Comparison of ENCODE assay signal across 37 cellular contexts in the genomic region with DNA sequence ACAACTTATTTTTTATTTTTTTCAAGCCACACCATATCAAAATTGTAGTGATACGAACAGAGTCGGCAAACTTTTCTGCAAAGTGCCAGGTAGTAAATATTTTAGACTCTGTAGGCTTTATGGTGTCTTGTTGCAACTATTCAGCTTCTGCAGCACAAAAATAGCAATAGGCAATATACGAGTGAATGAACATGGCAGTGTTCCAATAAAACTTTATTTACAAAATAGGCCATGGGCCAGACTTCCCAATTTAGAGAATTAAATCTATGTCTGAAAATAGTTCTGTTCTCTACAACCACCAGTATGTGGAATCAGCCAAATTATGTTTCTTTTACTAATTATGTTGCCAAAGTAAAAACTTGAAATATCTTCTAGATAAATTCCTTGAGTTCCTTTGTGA. TPM values are rescaled to one million over a fixed set of nuclear protein-coding genes. Genes with fewer than 3 reads are reported as not detected.
"Had no signal": no experiment of that assay in that cellular context is flagged by ENCODE, and none has a peak within 500 bp of the region (broad histone marks: within the 10 kb centered on the region; RNA-seq: fewer than 3 reads in every experiment).

No MANE protein-coding gene starts in this region.

- H3K4me1 ChIP-seq: adrenal gland, breast epithelium had no signal

- H3K36me3 ChIP-seq: adrenal gland, brain microvascular endothelial cell, breast epithelium had no signal

- H3K27ac Mint-ChIP-seq: activated CD4-positive, alpha-beta memory T cell treated with anti-CD3 and anti-CD28 coated beads, Interleukin-2, amount 10 ng/mL, durations not matched to agents 7 days and 5 days; activated CD4-positive, alpha-beta T cell treated with anti-CD3 and anti-CD28 coated beads for 36 hours; activated CD4-positive, alpha-beta T cell treated with anti-CD3 and anti-CD28 coated beads, Interleukin-2, amount 10 ng/mL, durations not matched to agents 7 days and 5 days; activated CD8-positive, alpha-beta memory T cell treated with anti-CD3 and anti-CD28 coated beads, Interleukin-2, amount 10 ng/mL, durations not matched to agents 7 days and 5 days; activated CD8-positive, alpha-beta T cell treated with anti-CD3 and anti-CD28 coated beads, Interleukin-2, amount 10 ng/mL, durations not matched to agents 7 days and 5 days; activated naive CD4-positive, alpha-beta T cell treated with anti-CD3 and anti-CD28 coated beads for 36 hours; activated naive CD4-positive, alpha-beta T cell treated with anti-CD3 and anti-CD28 coated beads, Interleukin-2, amount 50 U/mL, for 72 hours; activated naive CD8-positive, alpha-beta T cell treated with anti-CD3 and anti-CD28 coated beads for 36 hours; activated T-cell treated with anti-CD3 and anti-CD28 coated beads, Interleukin-2, amount 50 U/mL, for 24 hours; T-helper 1 cell treated with Interleukin-12 subunit alpha and Interleukin-12 subunit beta and Interleukin-4 antibody, amounts not matched to agents 30 μg/mL and 1 μg/mL, for 36 hours; T-helper 2 cell treated with Interferon-gamma antibody and Interleukin-4, amounts not matched to agents 5 μg/mL and 100 μg/mL, for 36 hours had no signal

- DNase-seq: activated CD4-positive, alpha-beta memory T cell treated with anti-CD3 and anti-CD28 coated beads, Interleukin-2, amount 10 ng/mL, durations not matched to agents 7 days and 5 days; activated CD4-positive, alpha-beta T cell treated with anti-CD3 and anti-CD28 coated beads for 1 hour; activated CD4-positive, alpha-beta T cell treated with anti-CD3 and anti-CD28 coated beads for 36 hours; activated CD4-positive, alpha-beta T cell treated with anti-CD3 and anti-CD28 coated beads for 48 hours; activated CD4-positive, alpha-beta T cell treated with anti-CD3 and anti-CD28 coated beads, Interleukin-2, amount 10 ng/mL, durations not matched to agents 7 days and 5 days; activated CD4-positive, alpha-beta T cell treated with anti-CD3 and anti-CD28 coated beads, Interleukin-2, amount 50 U/mL, for 48 hours; activated CD4-positive, CD25-positive, alpha-beta regulatory T cell; activated CD8-positive, alpha-beta memory T cell treated with anti-CD3 and anti-CD28 coated beads for 24 hours; activated CD8-positive, alpha-beta memory T cell treated with anti-CD3 and anti-CD28 coated beads, Interleukin-2, amount 10 ng/mL, durations not matched to agents 7 days and 5 days; activated CD8-positive, alpha-beta memory T cell treated with anti-CD3 and anti-CD28 coated beads, Interleukin-2, amount 50 U/mL, for 48 hours; activated CD8-positive, alpha-beta T cell treated with anti-CD3 and anti-CD28 coated beads, Interleukin-2, amount 10 ng/mL, durations not matched to agents 7 days and 5 days; activated effector memory CD4-positive, alpha-beta T cell treated with anti-CD3 and anti-CD28 coated beads, Interleukin-2, amount 50 U/mL, for 16 hours; activated gamma-delta T cell treated with Interleukin-2 at 50 U/mL for 16 hours; activated naive CD4-positive, alpha-beta T cell; activated naive CD4-positive, alpha-beta T cell treated with anti-CD3 and anti-CD28 coated beads for 36 hours; activated naive CD4-positive, alpha-beta T cell treated with anti-CD3 and anti-CD28 coated beads, Interleukin-2, amount 50 U/mL, for 16 hours; activated naive CD8-positive, alpha-beta T cell treated with anti-CD3 and anti-CD28 coated beads for 36 hours; activated T-cell treated with anti-CD3 and anti-CD28 coated beads, Interleukin-2, amount 50 U/mL, for 24 hours; activated T-cell treated with anti-CD3 and anti-CD28 coated beads, Interleukin-2, amount 50 U/mL, for 48 hours; adrenal gland; amniotic stem cell; aorta; body of pancreas; brain microvascular endothelial cell; central memory CD4-positive, alpha-beta T cell; T-helper 1 cell; T-helper 2 cell; T-helper 9 cell; WERI-Rb-1 had no signal

- H3K27ac ChIP-seq: adrenal gland, body of pancreas, brain microvascular endothelial cell, breast epithelium, WERI-Rb-1 had no signal

- H3K4me3 ChIP-seq: adrenal gland, body of pancreas, breast epithelium had no signal

- H3K27me3 Mint-ChIP-seq: activated CD4-positive, alpha-beta memory T cell treated with anti-CD3 and anti-CD28 coated beads, Interleukin-2, amount 10 ng/mL, durations not matched to agents 7 days and 5 days; activated CD4-positive, alpha-beta T cell treated with anti-CD3 and anti-CD28 coated beads for 36 hours; activated CD4-positive, alpha-beta T cell treated with anti-CD3 and anti-CD28 coated beads, Interleukin-2, amount 10 ng/mL, durations not matched to agents 7 days and 5 days; activated CD8-positive, alpha-beta memory T cell treated with anti-CD3 and anti-CD28 coated beads, Interleukin-2, amount 10 ng/mL, durations not matched to agents 7 days and 5 days; activated naive CD8-positive, alpha-beta T cell treated with anti-CD3 and anti-CD28 coated beads for 36 hours; activated T-cell treated with anti-CD3 and anti-CD28 coated beads, Interleukin-2, amount 50 U/mL, for 24 hours had no signal

- ATAC-seq: activated CD4-positive, alpha-beta T cell treated with anti-CD3 and anti-CD28 coated beads for 36 hours; activated CD4-positive, CD25-positive, alpha-beta regulatory T cell treated with anti-CD3 and anti-CD28 coated beads, Interleukin-2, amount 50 U/mL, for 24 hours; activated CD8-positive, alpha-beta memory T cell treated with anti-CD3 and anti-CD28 coated beads, Interleukin-2, amount 10 ng/mL, durations not matched to agents 7 days and 5 days; activated CD8-positive, alpha-beta T cell treated with anti-CD3 and anti-CD28 coated beads, Interleukin-2, amount 10 ng/mL, durations not matched to agents 7 days and 5 days; activated naive CD4-positive, alpha-beta T cell treated with anti-CD3 and anti-CD28 coated beads, Interleukin-2, amount 50 U/mL, for 72 hours; WTC11 had no signal

- H3K9me3 ChIP-seq: adrenal gland, body of pancreas, breast epithelium had no signal

- FAIRE-seq: astrocyte, TTC549 had no signal

- H3K27me3 ChIP-seq: adrenal gland, body of pancreas, brain microvascular endothelial cell, breast epithelium had no signal

- H3K4me3 Mint-ChIP-seq: activated CD4-positive, alpha-beta memory T cell treated with anti-CD3 and anti-CD28 coated beads, Interleukin-2, amount 10 ng/mL, durations not matched to agents 7 days and 5 days; activated CD4-positive, alpha-beta T cell treated with anti-CD3 and anti-CD28 coated beads for 36 hours; activated CD4-positive, alpha-beta T cell treated with anti-CD3 and anti-CD28 coated beads, Interleukin-2, amount 10 ng/mL, durations not matched to agents 7 days and 5 days; activated CD8-positive, alpha-beta memory T cell treated with anti-CD3 and anti-CD28 coated beads, Interleukin-2, amount 10 ng/mL, durations not matched to agents 7 days and 5 days; activated CD8-positive, alpha-beta T cell treated with anti-CD3 and anti-CD28 coated beads, Interleukin-2, amount 10 ng/mL, durations not matched to agents 7 days and 5 days; activated naive CD4-positive, alpha-beta T cell treated with anti-CD3 and anti-CD28 coated beads for 36 hours; activated naive CD8-positive, alpha-beta T cell treated with anti-CD3 and anti-CD28 coated beads for 36 hours; activated T-cell treated with anti-CD3 and anti-CD28 coated beads, Interleukin-2, amount 50 U/mL, for 24 hours; T-helper 1 cell treated with Interleukin-12 subunit alpha and Interleukin-12 subunit beta and Interleukin-4 antibody, amounts not matched to agents 30 μg/mL and 1 μg/mL, for 36 hours; T-helper 2 cell treated with Interferon-gamma antibody and Interleukin-4, amounts not matched to agents 5 μg/mL and 100 μg/mL, for 36 hours; WTC11 had no signal

- H3K4me1 Mint-ChIP-seq: activated CD4-positive, alpha-beta memory T cell treated with anti-CD3 and anti-CD28 coated beads, Interleukin-2, amount 10 ng/mL, durations not matched to agents 7 days and 5 days; activated CD4-positive, alpha-beta T cell treated with anti-CD3 and anti-CD28 coated beads for 36 hours; activated CD4-positive, alpha-beta T cell treated with anti-CD3 and anti-CD28 coated beads, Interleukin-2, amount 10 ng/mL, durations not matched to agents 7 days and 5 days; activated CD8-positive, alpha-beta memory T cell treated with anti-CD3 and anti-CD28 coated beads, Interleukin-2, amount 10 ng/mL, durations not matched to agents 7 days and 5 days; activated naive CD8-positive, alpha-beta T cell treated with anti-CD3 and anti-CD28 coated beads for 36 hours had no signal

RNA-seq across cellular contexts. Expression of a gene that starts 56.5 kb away (rescaled TPM):
- polyA plus RNA-seq: aorta had no signal
